In genomic region chr20:18977441-18977840, GRCh38 we compare ENCODE assay signal across 22 cellular contexts.
A peak's percentile ranks its signal among the peaks of the same experiment; 100 is the strongest.
DNase-seq lines count a peak whose midpoint lies in the region; ATAC-seq, FAIRE-seq and TF ChIP-seq lines count a peak whose summit lies in the region.
"Had no signal": no experiment of that assay in that cellular context is flagged by ENCODE, and none has a peak within 500 bp of the region (broad histone marks: within the 10 kb centered on the region; RNA-seq: fewer than 3 reads in every experiment).

No MANE protein-coding gene starts in this region.

- no peaks in the 10 kb centered on the region for H3K9me3 Mint-ChIP-seq in H9
- H3K9me3 Mint-ChIP-seq: CD8-positive, alpha-beta T cell had no signal

- DNase-seq in H9 (no peak), GM12878 (ENCODE audit: low read depth, low spot score) (no peak), RCC 7860 (ENCODE audit: low spot score) (no peak), NCI-H2029 (lab: John Stamatoyannopoulos, UW) (no peak)
- DNase-seq: CD4-positive, CD25-positive, alpha-beta regulatory T cell; CD8-positive, alpha-beta T cell; DMS 273 treated with DMSO at 0.1 percent for 48 hours; DMS79; EL; GDM1; GM23248; H7 had no signal

- no peak overlapping the region for H2BK12ac ChIP-seq in H9 (ENCODE audit: insufficient read length, low read depth, low read length)

- no peak overlapping the region for H2AK5ac ChIP-seq in H9 (ENCODE audit: insufficient read length, low read length)

- H4K91ac ChIP-seq in H9 (ENCODE audit: insufficient read length, low read depth, low read length): no peak overlapping the region

- no peak for TF ChIP-seq POLR2A in GM12878 (IDR thresholded peaks at IDR 0.05; ENCODE audit: low read depth, low read length)

- RAD21 ChIA-PET in GM12878 (lab: Charles Lee; ENCODE audit: unreplicated experiment): no interaction called here

- H3K4ac ChIP-seq in H9 (ENCODE audit: low read depth, low read length): no peak overlapping the region

- no peak overlapping the region for H3K9ac ChIP-seq in H9 (ENCODE audit: extremely low read depth, insufficient read length, low read length)
- H3K9ac ChIP-seq in GM12878 (ENCODE audit: control insufficient read depth, insufficient read depth, low read length): no peak overlapping the region
- H3K9ac ChIP-seq: BLaER1, GM23248 had no signal

- H3K4me3 Mint-ChIP-seq in H9: no peak overlapping the region
- H3K4me3 Mint-ChIP-seq: B cell; CD4-positive, CD25-positive, alpha-beta regulatory T cell; CD8-positive, alpha-beta T cell had no signal

- H3K27ac ChIP-seq in H9 (ENCODE audit: insufficient read length, low read depth, low read length): no peak overlapping the region
- no peak overlapping the region for H3K27ac ChIP-seq in GM12878 (ENCODE audit: control insufficient read depth, insufficient read depth)
- H3K27ac ChIP-seq: BLaER1, C4-2B, GM23248 had no signal

- H3K14ac ChIP-seq in H9 (ENCODE audit: insufficient read depth, low read length): no peak overlapping the region

- no peak overlapping the region for H3K18ac ChIP-seq in H9 (ENCODE audit: insufficient read length, low read depth, low read length)

- no peak for TF ChIP-seq EP300 in GM12878 (IDR thresholded peaks at IDR 0.05; ENCODE audit: borderline replicate concordance in 1 of 2, control insufficient read depth in 1 of 2, low read depth in 2 of 2, low read length in 2 of 2)

- no peak overlapping the region for H3K4me2 ChIP-seq in H9 (ENCODE audit: insufficient read depth, insufficient read length, low read length)
- H3K4me2 ChIP-seq in GM12878 (ENCODE audit: control insufficient read depth, insufficient read depth): 0 out of 2 replicates have a peak overlapping the region, but pooled peaks have one; percentile 7
- H3K4me2 ChIP-seq: BLaER1 had no signal

- BruUV-seq in GM12878 (replicated peaks; lab: Mats Ljungman, UMichigan): no TSS peak

- FAIRE-seq in GM12878 (lab: Jason Lieb, UNC): no peak
- no peak for FAIRE-seq in RCC 7860 (lab: Jason Lieb, UNC)
- FAIRE-seq: A204.1, D721Med, H1 had no signal

- no peak overlapping the region for H2BK5ac ChIP-seq in H9 (ENCODE audit: insufficient read length, low read length)

- no peak for TF ChIP-seq RAD21 in GM12878 (IDR thresholded peaks at IDR 0.05; ENCODE audit: insufficient read depth, low read depth, low read length)

- H3K79me2 ChIP-seq in H9 (ENCODE audit: insufficient read depth, low read length) (no peaks in the 10 kb centered on the region), GM12878 (ENCODE audit: control insufficient read depth, insufficient read depth, low read length) (no peaks in the 10 kb centered on the region)

- intact Hi-C loops in GM12878 (cut with micrococcal nuclease; ENCODE audit: unreplicated experiment): no loop called here

- no peaks in the 10 kb centered on the region for H3K36me3 Mint-ChIP-seq in H9 (ENCODE audit: insufficient read depth in 1 of 3, low read depth in 3 of 3)
- H3K36me3 Mint-ChIP-seq: CD4-positive, CD25-positive, alpha-beta regulatory T cell; CD8-positive, alpha-beta T cell had no signal

- H3K23me2 ChIP-seq in H9 (ENCODE audit: insufficient read length, low read depth, low read length, poor library complexity, severe bottlenecking): no peaks in the 10 kb centered on the region

- no peak overlapping the region for H2AFZ ChIP-seq in H9 (ENCODE audit: low read length)
- no peak overlapping the region for H2AFZ ChIP-seq in GM12878 (ENCODE audit: control insufficient read depth, low read depth, low read length)
- H2AFZ ChIP-seq: GM23248 had no signal

- no peaks in the 10 kb centered on the region for H3K79me1 ChIP-seq in H9 (ENCODE audit: insufficient read depth, low read depth, low read length, poor library complexity, severe bottlenecking)

- H3K27ac Mint-ChIP-seq in H9: no peak overlapping the region
- H3K27ac Mint-ChIP-seq: B cell; CD4-positive, CD25-positive, alpha-beta regulatory T cell; CD8-positive, alpha-beta T cell had no signal

- H2BK120ac ChIP-seq in H9 (ENCODE audit: low read depth, low read length, poor library complexity, severe bottlenecking): no peak overlapping the region

- H4K5ac ChIP-seq in H9 (ENCODE audit: insufficient read length, low read depth, low read length): no peak overlapping the region

- H3K56ac ChIP-seq in H9 (ENCODE audit: insufficient read length, low read depth, low read length): no peak overlapping the region

- H3K9me3 ChIP-seq in H9 (ENCODE audit: control insufficient read depth, low read depth, low read length) (no peaks in the 10 kb centered on the region), GM12878 (replicated peaks; ENCODE audit: control insufficient read depth, insufficient read depth, low read length) (no peaks in the 10 kb centered on the region)
- H3K9me3 ChIP-seq: BLaER1 had no signal

- peak; percentile 45 for ATAC-seq in GM18502 (IDR thresholded peaks at IDR 0.05; ENCODE audit: poor library complexity, unreplicated experiment)
- ATAC-seq in GM12878: no peak
- ATAC-seq in GM18498 (IDR thresholded peaks at IDR 0.05; ENCODE audit: unreplicated experiment): no peak
- ATAC-seq in GM18520 (IDR thresholded peaks at IDR 0.05; ENCODE audit: unreplicated experiment): no peak
- ATAC-seq: CD8-positive, alpha-beta T cell; HCT116 had no signal

- no peaks in the 10 kb centered on the region; a peak in 1 of 4 replicates for H3K4me1 Mint-ChIP-seq in H9
- H3K4me1 Mint-ChIP-seq: B cell; CD4-positive, CD25-positive, alpha-beta regulatory T cell had no signal

- POLR2A ChIA-PET in GM12878 (lab: Charles Lee): no interaction called here

- H3K4me3 ChIP-seq in GM12878: no peak overlapping the region
- H3K4me3 ChIP-seq: BLaER1, GM23248 had no signal

- no peak overlapping the region for H2BK20ac ChIP-seq in H9 (ENCODE audit: low read depth, low read length, poor library complexity, severe bottlenecking)

- peak overlapping the region; percentile 71 for H3T11ph ChIP-seq in H9 (ENCODE audit: low read length)

- H3K27me3 ChIP-seq in H9 (ENCODE audit: insufficient read depth, low read length) (no peaks in the 10 kb centered on the region), GM12878 (replicated peaks in 1 of 2; ENCODE audit: control insufficient read depth in 2 of 2, insufficient read depth in 2 of 2, low read length in 1 of 2) (no peaks in the 10 kb centered on the region)
- H3K27me3 ChIP-seq: BLaER1 had no signal

- TF ChIP-seq CTCF in H9 (conservative IDR thresholded peaks at IDR 0.05) (no peak), GM12878 (IDR thresholded peaks at IDR 0.05 in 2 of 3, conservative IDR thresholded peaks at IDR 0.05 in 1 of 3; ENCODE audit: control insufficient read depth in 2 of 3, extremely low read depth in 1 of 3, insufficient read depth in 1 of 3, low read depth in 3 of 3, low read length in 3 of 3) (no peak)

- WGBS in H9 (ENCODE audit: extremely low coverage, insufficient read length, low lambda C conversion rate): no CpG with 5 or more reads among the region's 2 CpGs
- 0% methylated on average over 2 of the region's 2 CpGs for WGBS in GM12878 (ENCODE audit: insufficient coverage, insufficient replicate concordance, low lambda C conversion rate, missing lambda C conversion rate)

- H3K4me1 ChIP-seq in H9 (ENCODE audit: insufficient read depth, low read length): peaks cover 3% of the 10 kb centered on the region; the same call in 1 of the 2 replicates
- H3K4me1 ChIP-seq in GM12878 (ENCODE audit: control insufficient read depth, insufficient read depth, low read length): no peaks in the 10 kb centered on the region
- H3K4me1 ChIP-seq: BLaER1 had no signal

- no peaks in the 10 kb centered on the region; the same call in 1 of the 2 replicates for H3K27me3 Mint-ChIP-seq in H9 (ENCODE audit: low read depth)
- H3K27me3 Mint-ChIP-seq: B cell; CD4-positive, CD25-positive, alpha-beta regulatory T cell had no signal

- H2BK15ac ChIP-seq in H9 (ENCODE audit: low read depth, low read length): no peak overlapping the region

- H4K20me1 ChIP-seq in H9 (ENCODE audit: control insufficient read depth, insufficient read depth, insufficient read length) (no peaks in the 10 kb centered on the region), GM12878 (ENCODE audit: control insufficient read depth, insufficient read depth) (no peaks in the 10 kb centered on the region)
- H4K20me1 ChIP-seq: BLaER1 had no signal

- SMC1A ChIA-PET in GM12878 (lab: Charles Lee; ENCODE audit: uncharacterized antibody, unreplicated experiment): interaction anchor here (0.7 to 0.9 kb wide), 2 partner anchors 35 to 178 kb away, joined by 3 read pairs; no protein-coding TSS in a partner anchor

- no peak overlapping the region for H4K8ac ChIP-seq in H9 (replicated peaks; ENCODE audit: insufficient read length, low read depth, low read length)

- in situ Hi-C loops in GM12878 (cut with MboI): no loop called here

- CTCF ChIA-PET in GM12878 (lab: Yijun Ruan, JAX): no interaction called here

- H3K36me3 ChIP-seq in GM12878 (ENCODE audit: control insufficient read depth in 2 of 2, insufficient read depth in 2 of 2, low read length in 1 of 2): no peaks in the 10 kb centered on the region
- H3K36me3 ChIP-seq: BLaER1 had no signal

- no peak overlapping the region for H3K23ac ChIP-seq in H9 (ENCODE audit: insufficient read length, low read depth, low read length)

TF ChIP-seq in GM12878, 131 proteins besides CTCF, POLR2A, EP300 and RAD21 (continues in another document):
- TF ChIP-seq NFXL1 (IDR thresholded peaks at IDR 0.05; ENCODE audit: borderline replicate concordance): no peak
- peak; percentile 56 for TF ChIP-seq JUNB (IDR thresholded peaks at IDR 0.05)
